In genomic region chr17:50935201-50936124, GRCh38 we compare ENCODE assay signal across 9 cellular contexts.
DNase-seq lines count a peak whose midpoint lies in the region; ATAC-seq and TF ChIP-seq lines count a peak whose summit lies in the region.
"Had no signal": no experiment of that assay in that cellular context is flagged by ENCODE, and none has a peak within 500 bp of the region (broad histone marks: within the 10 kb centered on the region; RNA-seq: fewer than 3 reads in every experiment).

No MANE protein-coding gene starts in this region.

- H3K36me3 ChIP-seq in left ventricle myocardium inferior (no peaks in the 10 kb centered on the region), gastrocnemius medialis (no peaks in the 10 kb centered on the region)

- DNase-seq in HK-2 (ENCODE audit: unreplicated experiment) (peak; percentile 81), left ventricle myocardium inferior (no peak), gastrocnemius medialis (peak; percentile 92 to 98), mesenteric fat pad (ENCODE audit: low spot score) (no peak)
- DNase-seq: effector CD4-positive, alpha-beta T cell had no signal

- peak overlapping the region; percentile 93 for H3K27ac ChIP-seq in VCaP
- peak overlapping the region; percentile 71 for H3K27ac ChIP-seq in left ventricle myocardium inferior (replicated peaks)
- peak overlapping the region; percentile 90 to 99 (median 96) for H3K27ac ChIP-seq in gastrocnemius medialis

- peaks cover 30% of the 10 kb centered on the region for H3K4me1 ChIP-seq in left ventricle myocardium inferior
- H3K4me1 ChIP-seq in gastrocnemius medialis = peaks cover 37 to 52% of the 10 kb centered on the region in 2 donors

- TF ChIP-seq CTCF in VCaP (conservative IDR thresholded peaks at IDR 0.05) (no peak), left ventricle myocardium inferior (IDR thresholded peaks at IDR 0.05; ENCODE audit: borderline replicate concordance) (no peak), gastrocnemius medialis (IDR thresholded peaks at IDR 0.05 in 4 of 5, conservative IDR thresholded peaks at IDR 0.05 in 1 of 5) (no peak)

- no peaks in the 10 kb centered on the region for H3K27me3 ChIP-seq in left ventricle myocardium inferior (ENCODE audit: low read depth)
- H3K27me3 ChIP-seq in gastrocnemius medialis = no peaks in the 10 kb centered on the region

- intact Hi-C loops in left ventricle myocardium inferior (cut with micrococcal nuclease) = no loop called here
- intact Hi-C loops in gastrocnemius medialis (cut with DNase I; ENCODE audit: low total_unique reads) = no loop called here

- in situ Hi-C loops in gastrocnemius medialis (cut with MboI; ENCODE audit: low sequenced_read_pairs in 4 of 4) = no loop called here

- ATAC-seq in gastrocnemius medialis = peak; percentile 75 to 76
- ATAC-seq in HG03520 (IDR thresholded peaks at IDR 0.05; ENCODE audit: unreplicated experiment) = no peak
- ATAC-seq in GM18505 (IDR thresholded peaks at IDR 0.05; ENCODE audit: unreplicated experiment) = no peak
- ATAC-seq in HG02642 (IDR thresholded peaks at IDR 0.05; ENCODE audit: poor library complexity, unreplicated experiment) = no peak

- no peaks in the 10 kb centered on the region for H3K9me3 ChIP-seq in left ventricle myocardium inferior (replicated peaks)
- no peaks in the 10 kb centered on the region for H3K9me3 ChIP-seq in gastrocnemius medialis

- TF ChIP-seq POLR2A in gastrocnemius medialis (IDR thresholded peaks at IDR 0.05) (peak; percentile 69 to 76), GM18505 (IDR thresholded peaks at IDR 0.05; ENCODE audit: borderline replicate concordance, extremely low read depth, insufficient read depth, insufficient read length) (no peak)

- H3K4me3 ChIP-seq in left ventricle myocardium inferior (no peak overlapping the region), gastrocnemius medialis (no peak overlapping the region)

Comparison
In these comparisons a context has a peak if more than half of its experiments do, and no peak if none do; other contexts are left out.
1. DNase-seq: peak in HK-2 (single experiment) and gastrocnemius medialis (2 of 2); none in left ventricle myocardium inferior (single experiment) and mesenteric fat pad (single experiment).
2. ATAC-seq: peak in gastrocnemius medialis (2 of 2); none in HG03520 (single experiment), GM18505 (single experiment) and HG02642 (single experiment).
3. Peak in every context shown above with its lines, with median percentiles within 50 percentile points of each other: H3K27ac ChIP-seq.